ENCODE assay signal across 9 cellular contexts in the genomic region with DNA sequence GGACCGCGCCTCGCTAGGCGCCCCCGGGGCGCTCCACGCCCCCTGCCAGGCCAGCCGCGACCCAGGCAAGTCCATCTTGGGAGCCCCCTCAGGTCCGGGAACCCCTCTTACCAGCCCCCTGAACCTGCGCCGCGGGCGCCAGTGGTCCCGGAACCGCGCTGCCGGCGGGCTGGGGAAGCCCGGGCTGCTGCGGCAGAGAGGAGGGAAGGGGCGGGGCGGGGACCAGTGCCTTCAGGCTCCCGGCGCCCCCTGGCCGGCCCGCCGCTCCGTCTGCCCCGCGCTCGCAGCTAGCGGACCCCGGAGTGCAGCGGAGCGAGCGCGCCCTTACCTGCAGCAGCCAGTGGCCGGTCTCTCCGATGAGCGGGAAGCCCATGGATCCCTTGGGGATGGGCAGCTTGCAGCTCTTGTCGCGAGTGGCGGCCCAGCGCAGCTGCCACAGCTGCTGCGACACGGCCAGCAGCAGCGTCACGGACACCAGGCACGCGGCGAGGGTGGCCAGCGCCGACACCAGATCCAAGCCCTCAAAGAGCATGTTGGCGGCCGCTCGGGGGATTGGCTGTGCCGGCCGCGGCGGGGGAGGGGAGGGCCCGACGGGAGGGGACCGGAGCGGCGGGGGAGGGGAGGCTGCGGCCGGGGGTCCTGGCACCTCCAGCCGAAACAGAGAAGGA. TPM values are rescaled to one million over a fixed set of nuclear protein-coding genes. Genes with fewer than 3 reads are reported as not detected.
A peak's percentile ranks its signal among the peaks of the same experiment; 100 is the strongest.
DNase-seq lines count a peak whose midpoint lies in the region; ATAC-seq lines count a peak whose summit lies in the region.
"Had no signal": no experiment of that assay in that cellular context is flagged by ENCODE, and none has a peak within 500 bp of the region (broad histone marks: within the 10 kb centered on the region; RNA-seq: fewer than 3 reads in every experiment).

A gene with protein sequence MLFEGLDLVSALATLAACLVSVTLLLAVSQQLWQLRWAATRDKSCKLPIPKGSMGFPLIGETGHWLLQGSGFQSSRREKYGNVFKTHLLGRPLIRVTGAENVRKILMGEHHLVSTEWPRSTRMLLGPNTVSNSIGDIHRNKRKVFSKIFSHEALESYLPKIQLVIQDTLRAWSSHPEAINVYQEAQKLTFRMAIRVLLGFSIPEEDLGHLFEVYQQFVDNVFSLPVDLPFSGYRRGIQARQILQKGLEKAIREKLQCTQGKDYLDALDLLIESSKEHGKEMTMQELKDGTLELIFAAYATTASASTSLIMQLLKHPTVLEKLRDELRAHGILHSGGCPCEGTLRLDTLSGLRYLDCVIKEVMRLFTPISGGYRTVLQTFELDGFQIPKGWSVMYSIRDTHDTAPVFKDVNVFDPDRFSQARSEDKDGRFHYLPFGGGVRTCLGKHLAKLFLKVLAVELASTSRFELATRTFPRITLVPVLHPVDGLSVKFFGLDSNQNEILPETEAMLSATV (minus strand): TSS at position 560 of the 668 bp plus-strand sequence. CDS start 28 bp downstream, at position 532.

- DNase-seq in NCI-H345 (lab: John Stamatoyannopoulos, UW) (peak; percentile 26), NCI-H345 treated with DMSO at 0.1 percent for 48 hours (lab: John Stamatoyannopoulos, UW; ENCODE audit: unreplicated experiment) (no peak), right cardiac atrium (peak; percentile 71 to 84 (median 83)), sciatic nerve (ENCODE audit: low spot score) (peak; percentile 67), hepatic stellate cell (ENCODE audit: low spot score) (no peak), SW 1271 (lab: John Stamatoyannopoulos, UW) (no peak)
- DNase-seq in activated T-helper 2 cell treated with anti-CD3 and anti-CD28 coated beads, Interferon-gamma antibody, Interleukin-2, Interleukin-4, amounts not matched to agents 10 μg/mL and 5 μg/mL and 100 μg/mL, durations not matched to agents 14 hours and 24 hours and 36 hours (ENCODE audit: low spot score) = no peak
- DNase-seq: DND-41 had no signal

- no peak for ATAC-seq in right cardiac atrium
- no peak for ATAC-seq in sciatic nerve
- ATAC-seq in HG03378 (IDR thresholded peaks at IDR 0.05; ENCODE audit: unreplicated experiment) = no peak

- H3K27ac Mint-ChIP-seq in activated T-helper 2 cell treated with anti-CD3 and anti-CD28 coated beads, Interferon-gamma antibody, Interleukin-2, Interleukin-4, amounts not matched to agents 10 μg/mL and 5 μg/mL and 100 μg/mL, durations not matched to agents 14 hours and 24 hours and 36 hours = peak within 1 kb of the TSS; percentile 2

- H3K9me3 Mint-ChIP-seq in activated T-helper 2 cell treated with anti-CD3 and anti-CD28 coated beads, Interferon-gamma antibody, Interleukin-2, Interleukin-4, amounts not matched to agents 10 μg/mL and 5 μg/mL and 100 μg/mL, durations not matched to agents 14 hours and 24 hours and 36 hours = peaks cover 6% of the 10 kb centered on the region

- intact Hi-C loops in activated T-helper 2 cell treated with anti-CD3 and anti-CD28 coated beads, Interferon-gamma antibody, Interleukin-2, Interleukin-4, amounts not matched to agents 10 μg/mL and 5 μg/mL and 100 μg/mL, durations not matched to agents 14 hours and 24 hours and 36 hours (cut with micrococcal nuclease) = loop anchor here (5.0 kb wide), 1 partner anchor 1260 kb away; no protein-coding TSS in a partner anchor
- intact Hi-C loops in right cardiac atrium (cut with DNase I) (loop anchor here in 3 of 4 donors (5.0 to 10.0 kb wide), 4 partner anchors 223 to 543 kb away; no protein-coding TSS in a partner anchor), sciatic nerve (cut with DNase I) (loop anchor here (5.0 kb wide), 1 partner anchor 600 kb away; no protein-coding TSS in a partner anchor)

- peak within 1 kb of the TSS; percentile 68 for H3K4me3 ChIP-seq in right cardiac atrium (ENCODE audit: low read length)

- H3K27me3 ChIP-seq in right cardiac atrium (ENCODE audit: control insufficient read depth, insufficient read depth) = no peaks in the 10 kb centered on the region

- peak within 1 kb of the TSS; percentile 63 for H3K4me3 Mint-ChIP-seq in activated T-helper 2 cell treated with anti-CD3 and anti-CD28 coated beads, Interferon-gamma antibody, Interleukin-2, Interleukin-4, amounts not matched to agents 10 μg/mL and 5 μg/mL and 100 μg/mL, durations not matched to agents 14 hours and 24 hours and 36 hours (ENCODE audit: low read depth)

- H3K27me3 Mint-ChIP-seq in activated T-helper 2 cell treated with anti-CD3 and anti-CD28 coated beads, Interferon-gamma antibody, Interleukin-2, Interleukin-4, amounts not matched to agents 10 μg/mL and 5 μg/mL and 100 μg/mL, durations not matched to agents 14 hours and 24 hours and 36 hours (ENCODE audit: low read depth) = peaks cover 64% of the 10 kb centered on the region

- H3K4me1 Mint-ChIP-seq in activated T-helper 2 cell treated with anti-CD3 and anti-CD28 coated beads, Interferon-gamma antibody, Interleukin-2, Interleukin-4, amounts not matched to agents 10 μg/mL and 5 μg/mL and 100 μg/mL, durations not matched to agents 14 hours and 24 hours and 36 hours (ENCODE audit: low read depth) = peaks cover 15% of the 10 kb centered on the region

- H3K4me1 ChIP-seq in right cardiac atrium (ENCODE audit: control insufficient read depth, insufficient read depth, low read length) = peaks cover 3% of the 10 kb centered on the region

- H3K9me3 ChIP-seq in right cardiac atrium (ENCODE audit: control insufficient read depth, low read length) = no peaks in the 10 kb centered on the region

- no peak within 1 kb of the TSS for H3K27ac ChIP-seq in right cardiac atrium (ENCODE audit: low read length)

- H3K36me3 Mint-ChIP-seq in activated T-helper 2 cell treated with anti-CD3 and anti-CD28 coated beads, Interferon-gamma antibody, Interleukin-2, Interleukin-4, amounts not matched to agents 10 μg/mL and 5 μg/mL and 100 μg/mL, durations not matched to agents 14 hours and 24 hours and 36 hours (ENCODE audit: low read depth) = peaks cover 7% of the 10 kb centered on the region

- 1% methylated on average over 69 of the region's 69 CpGs for WGBS in right cardiac atrium

RNA-seq across cellular contexts. Expression of the gene that starts here (rescaled TPM):
- not detected in 2 replicates for total RNA-seq in activated T-helper 2 cell treated with anti-CD3 and anti-CD28 coated beads, Interferon-gamma antibody, Interleukin-2, Interleukin-4, amounts not matched to agents 10 μg/mL and 5 μg/mL and 100 μg/mL, durations not matched to agents 14 hours and 24 hours and 36 hours
- total RNA-seq in right cardiac atrium = 10 to 100 TPM in 1 of 4 donors, 1 to 10 TPM in 3; 5.1 to 30.9 (median 8.0) TPM
- 7.2 TPM for polyA plus RNA-seq in right cardiac atrium
- total RNA-seq in sciatic nerve = 12.7 TPM

Comparison
In these comparisons a context has a peak if more than half of its experiments do, and no peak if none do; other contexts are left out.
1. DNase-seq: peak in NCI-H345 (single experiment), right cardiac atrium (3 of 3) and sciatic nerve (single experiment); none in NCI-H345 treated with DMSO at 0.1 percent for 48 hours (single experiment), activated T-helper 2 cell treated with anti-CD3 and anti-CD28 coated beads, Interferon-gamma antibody, Interleukin-2, Interleukin-4, amounts not matched to agents 10 μg/mL and 5 μg/mL and 100 μg/mL, durations not matched to agents 14 hours and 24 hours and 36 hours (single experiment), hepatic stellate cell (single experiment) and SW 1271 (0 of 2).